ENCODE assay signal across 11 cellular contexts in genomic region chr1:108747898-108748297, GRCh38. TPM values are rescaled to one million over a fixed set of nuclear protein-coding genes. Genes with fewer than 3 reads are reported as not detected.
DNase-seq lines count a peak whose midpoint lies in the region; ATAC-seq and TF ChIP-seq lines count a peak whose summit lies in the region.
"Had no signal": no experiment of that assay in that cellular context is flagged by ENCODE, and none has a peak within 500 bp of the region (broad histone marks: within the 10 kb centered on the region; RNA-seq: fewer than 3 reads in every experiment).

No MANE protein-coding gene starts in this region.

- peak overlapping the region; percentile 95 to 99 (median 98) for H3K27ac ChIP-seq in transverse colon

- in situ Hi-C loops in transverse colon (cut with MboI; ENCODE audit: low pct_ligation_motif_present in 1 of 4, low pct_unique_long_range_greater_than_20kb in 1 of 4, low sequenced_read_pairs in 3 of 4), result loop anchor here in 1 of 4 donors (10.0 kb wide), 1 partner anchor 53 kb away; the partner anchor contains the start of gene PRPF38B

- no peak for DNase-seq in activated naive CD4-positive, alpha-beta T cell treated with anti-CD3 and anti-CD28 coated beads for 36 hours
- no peak for DNase-seq in activated naive CD4-positive, alpha-beta T cell treated with Interleukin-2 at 50 U/mL for 16 hours
- no peak for DNase-seq in activated CD4-positive, alpha-beta memory T cell treated with anti-CD3 and anti-CD28 coated beads for 36 hours
- no peak for DNase-seq in immature natural killer cell
- no peak for DNase-seq in transverse colon
- DNase-seq in NCI-H345 treated with DMSO at 0.1 percent for 48 hours (lab: John Stamatoyannopoulos, UW; ENCODE audit: unreplicated experiment), result no peak
- DNase-seq in NCI-H510A (lab: John Stamatoyannopoulos, UW), result no peak

- H3K36me3 ChIP-seq in transverse colon, result peaks cover 0 to 4% (median 1%) of the 10 kb centered on the region in 4 donors

- H3K4me1 Mint-ChIP-seq in activated naive CD4-positive, alpha-beta T cell treated with anti-CD3 and anti-CD28 coated beads for 36 hours (ENCODE audit: low read depth), result peaks cover 31% of the 10 kb centered on the region
- H3K4me1 Mint-ChIP-seq in activated CD4-positive, alpha-beta memory T cell treated with anti-CD3 and anti-CD28 coated beads for 36 hours (ENCODE audit: low read depth), result peaks cover 28% of the 10 kb centered on the region
- H3K4me1 Mint-ChIP-seq in immature natural killer cell, result peaks cover 27 to 55% of the 10 kb centered on the region in 2 donors

- H3K36me3 Mint-ChIP-seq in activated naive CD4-positive, alpha-beta T cell treated with anti-CD3 and anti-CD28 coated beads for 36 hours (ENCODE audit: low read depth), result peaks cover 2% of the 10 kb centered on the region
- H3K36me3 Mint-ChIP-seq in activated CD4-positive, alpha-beta memory T cell treated with anti-CD3 and anti-CD28 coated beads for 36 hours, result peaks cover 2% of the 10 kb centered on the region
- H3K36me3 Mint-ChIP-seq in immature natural killer cell, result peaks cover 1 to 5% (median 1%) of the 10 kb centered on the region in 3 donors

- no peaks in the 10 kb centered on the region for H3K9me3 Mint-ChIP-seq in activated naive CD4-positive, alpha-beta T cell treated with anti-CD3 and anti-CD28 coated beads for 36 hours
- no peaks in the 10 kb centered on the region for H3K9me3 Mint-ChIP-seq in activated CD4-positive, alpha-beta memory T cell treated with anti-CD3 and anti-CD28 coated beads for 36 hours
- H3K9me3 Mint-ChIP-seq in immature natural killer cell, result no peaks in the 10 kb centered on the region

- no peak for TF ChIP-seq CTCF in transverse colon (IDR thresholded peaks at IDR 0.05)

- TF ChIP-seq EP300 in transverse colon (IDR thresholded peaks at IDR 0.05; ENCODE audit: low read depth), result no peak

- H3K9me3 ChIP-seq in transverse colon, result no peaks in the 10 kb centered on the region

- peak overlapping the region in 2 of 4 donors; percentile 68 to 78 for H3K4me3 ChIP-seq in transverse colon

- peaks cover 3 to 29% (median 8%) of the 10 kb centered on the region in 4 donors for H3K4me1 ChIP-seq in transverse colon

- no peaks in the 10 kb centered on the region for H3K27me3 Mint-ChIP-seq in activated naive CD4-positive, alpha-beta T cell treated with anti-CD3 and anti-CD28 coated beads for 36 hours (ENCODE audit: low read depth)
- no peaks in the 10 kb centered on the region for H3K27me3 Mint-ChIP-seq in activated CD4-positive, alpha-beta memory T cell treated with anti-CD3 and anti-CD28 coated beads for 36 hours
- H3K27me3 Mint-ChIP-seq in immature natural killer cell (ENCODE audit: low read depth in 3 of 3), result peaks cover 12 to 15% (median 13%) of the 10 kb centered on the region in 3 donors

- POLR2A ChIA-PET in activated CD4-positive, alpha-beta memory T cell treated with anti-CD3 and anti-CD28 coated beads for 36 hours (lab: Charles Lee), result interaction anchor here (3.1 kb wide), 1 partner anchor 56 kb away, joined by 14 read pairs; the partner anchor contains the start of gene PRPF38B

- H3K4me3 Mint-ChIP-seq in activated naive CD4-positive, alpha-beta T cell treated with anti-CD3 and anti-CD28 coated beads for 36 hours, result peak overlapping the region; percentile 8
- H3K4me3 Mint-ChIP-seq in activated CD4-positive, alpha-beta memory T cell treated with anti-CD3 and anti-CD28 coated beads for 36 hours, result peak overlapping the region; percentile 42
- H3K4me3 Mint-ChIP-seq in immature natural killer cell, result peak overlapping the region; percentile 37 to 67 (median 55)

- H3K27me3 ChIP-seq in transverse colon, result no peaks in the 10 kb centered on the region

- CTCF ChIA-PET in activated naive CD4-positive, alpha-beta T cell treated with anti-CD3 and anti-CD28 coated beads for 36 hours (lab: Charles Lee), result interaction anchor here (0.9 kb wide), 1 partner anchor 15 kb away, joined by 4 read pairs; no protein-coding TSS in a partner anchor
- CTCF ChIA-PET in activated CD4-positive, alpha-beta memory T cell treated with anti-CD3 and anti-CD28 coated beads for 36 hours (lab: Charles Lee), result interaction anchor here (0.9 kb wide), 1 partner anchor 235 kb away, joined by 3 read pairs; no protein-coding TSS in a partner anchor

- H3K27ac Mint-ChIP-seq in activated naive CD4-positive, alpha-beta T cell treated with anti-CD3 and anti-CD28 coated beads for 36 hours, result no peak overlapping the region
- no peak overlapping the region for H3K27ac Mint-ChIP-seq in activated CD4-positive, alpha-beta memory T cell treated with anti-CD3 and anti-CD28 coated beads for 36 hours
- peak overlapping the region; percentile 52 to 97 (median 73) for H3K27ac Mint-ChIP-seq in immature natural killer cell

- WGBS in transverse colon (ENCODE audit: low coverage in 1 of 2), 2 donors, result 81 to 83% methylated on average over 3 of the region's 3 CpGs

- no peak for TF ChIP-seq POLR2A in transverse colon (IDR thresholded peaks at IDR 0.05)

- no peak for ATAC-seq in GM21390 (IDR thresholded peaks at IDR 0.05; ENCODE audit: unreplicated experiment)

- intact Hi-C loops in activated naive CD4-positive, alpha-beta T cell treated with anti-CD3 and anti-CD28 coated beads for 36 hours (cut with micrococcal nuclease), result loop anchor here (1.0 to 5.0 kb wide), 4 partner anchors 21 to 1284 kb away; partner anchors contain the start of genes STRIP1 and TMEM167B
- intact Hi-C loops in activated CD4-positive, alpha-beta memory T cell treated with anti-CD3 and anti-CD28 coated beads for 36 hours (cut with micrococcal nuclease), result loop anchor here (2.0 to 5.0 kb wide), 3 partner anchors 187 to 799 kb away; partner anchors contain the start of genes EEIG2 and GNAI3
- intact Hi-C loops in transverse colon (cut with DNase I; ENCODE audit: low total_unique reads), result no loop called here

RNA-seq across cellular contexts. Expression of gene STXBP3, which starts 1.4 kb away (rescaled TPM):
- 10 to 100 TPM; 29.1 to 30.3 TPM for total RNA-seq in activated naive CD4-positive, alpha-beta T cell treated with anti-CD3 and anti-CD28 coated beads for 36 hours
- total RNA-seq in activated CD4-positive, alpha-beta memory T cell treated with anti-CD3 and anti-CD28 coated beads for 36 hours, result 10 to 100 TPM; 40.8 to 46.8 TPM
- 10 to 100 TPM; 38.4 to 44.7 (median 42.6) TPM for polyA plus RNA-seq in immature natural killer cell
- 100 to 1,000 TPM in 1 of 4 donors, 10 to 100 TPM in 3; 33.3 to 134 (median 76.3) TPM for total RNA-seq in transverse colon

RNA-seq across cellular contexts. Expression of gene FNDC7, which starts 35.2 kb away (rescaled TPM):
- total RNA-seq in activated naive CD4-positive, alpha-beta T cell treated with anti-CD3 and anti-CD28 coated beads for 36 hours, result under 1 TPM in 1 of 2 experiments, not detected in 1; 0.05 TPM
- not detected for total RNA-seq in activated CD4-positive, alpha-beta memory T cell treated with anti-CD3 and anti-CD28 coated beads for 36 hours
- not detected for polyA plus RNA-seq in immature natural killer cell
- not detected for total RNA-seq in transverse colon
- total RNA-seq: dermis microvascular lymphatic vessel endothelial cell, HT1080, renal cortical epithelial cell had no signal

RNA-seq across cellular contexts. Expression of gene PRPF38B, which starts 55.8 kb away (rescaled TPM):
- total RNA-seq in activated naive CD4-positive, alpha-beta T cell treated with anti-CD3 and anti-CD28 coated beads for 36 hours, result 10 to 100 TPM; 50.4 to 52.2 TPM
- 10 to 100 TPM; 57.0 to 63.5 TPM for total RNA-seq in activated CD4-positive, alpha-beta memory T cell treated with anti-CD3 and anti-CD28 coated beads for 36 hours
- polyA plus RNA-seq in immature natural killer cell, result 10 to 100 TPM; 11.1 to 36.1 (median 16.5) TPM
- 10 to 100 TPM; 11.7 to 56.4 (median 39.2) TPM for total RNA-seq in transverse colon

Comparison
In these comparisons a context has a peak if more than half of its experiments do, and no peak if none do; other contexts are left out.
1. H3K27ac Mint-ChIP-seq: peak in immature natural killer cell (6 of 6); none in activated naive CD4-positive, alpha-beta T cell treated with anti-CD3 and anti-CD28 coated beads for 36 hours (single experiment) and activated CD4-positive, alpha-beta memory T cell treated with anti-CD3 and anti-CD28 coated beads for 36 hours (single experiment).
2. Peak in every context shown above with its lines, with median percentiles within 50 percentile points of each other: H3K4me3 Mint-ChIP-seq.